ENCODE assay signal across 21 cellular contexts in genomic region chr12:7096006-7096903, GRCh38. TPM values are rescaled to one million over a fixed set of nuclear protein-coding genes. Genes with fewer than 3 reads are reported as not detected.
DNase-seq lines count a peak whose midpoint lies in the region; ATAC-seq and TF ChIP-seq lines count a peak whose summit lies in the region.
"Had no signal": no experiment of that assay in that cellular context is flagged by ENCODE, and none has a peak within 500 bp of the region (broad histone marks: within the 10 kb centered on the region; RNA-seq: fewer than 3 reads in every experiment).

No MANE protein-coding gene starts in this region.

- BruUV-seq in PC-3 (replicated peaks; lab: Mats Ljungman, UMichigan) = no TSS peak

- no peak overlapping the region for H4K8ac ChIP-seq in neuronal stem cell (ENCODE audit: low read depth, low read length)

- no peak overlapping the region for H3K14ac ChIP-seq in neuronal stem cell (ENCODE audit: low read length)

- H3K9me3 ChIP-seq in neuronal stem cell (replicated peaks in 1 of 2; ENCODE audit: control insufficient read depth in 2 of 2, insufficient read depth in 1 of 2, low read depth in 1 of 2, low read length in 2 of 2) = no peaks in the 10 kb centered on the region
- no peaks in the 10 kb centered on the region for H3K9me3 ChIP-seq in suprapubic skin
- H3K9me3 ChIP-seq in PC-3 (ENCODE audit: low read length) = no peaks in the 10 kb centered on the region
- H3K9me3 ChIP-seq: ascending aorta, HAP-1, right lobe of liver, tibial nerve had no signal

- H3K4me1 ChIP-seq in neuronal stem cell (ENCODE audit: control insufficient read depth in 2 of 2, insufficient read depth in 1 of 2, low read depth in 1 of 2, low read length in 2 of 2) = peaks cover 0 to 9% of the 10 kb centered on the region in 2 donors
- peaks cover 30% of the 10 kb centered on the region for H3K4me1 ChIP-seq in suprapubic skin
- H3K4me1 ChIP-seq in PC-3 (ENCODE audit: insufficient read depth, low read length) = peaks cover 3% of the 10 kb centered on the region; the same call in 1 of the 2 replicates

- H3F3A ChIP-seq in PC-3 (ENCODE audit: low read length, unreplicated experiment) = no peaks in the 10 kb centered on the region

- no peaks in the 10 kb centered on the region for H3K9me2 ChIP-seq in PC-3 (replicated peaks; ENCODE audit: low read length)

- intact Hi-C loops in PC-3 (cut with micrococcal nuclease) (no loop called here), dorsolateral prefrontal cortex (cut with DNase I) (no loop called here)

- no peak overlapping the region for H2AK5ac ChIP-seq in neuronal stem cell (ENCODE audit: low read depth, low read length)

- 79 to 84% (median 84%) methylated on average over 26 of the region's 26 CpGs for WGBS in adipose tissue, 3 donors
- WGBS in neuronal stem cell (ENCODE audit: extremely low coverage in 2 of 2, insufficient read length in 2 of 2, insufficient replicate concordance in 1 of 2), 2 donors = no CpG with 5 or more reads among the region's 26 CpGs
- 83% methylated on average over 7 of the region's 26 CpGs for whole genome bisulfite sequencing in suprapubic skin

- H3K27me3 ChIP-seq in neuronal stem cell (ENCODE audit: control insufficient read depth in 3 of 3, insufficient read depth in 3 of 3, low read depth in 1 of 3, low read length in 3 of 3) (no peaks in the 10 kb centered on the region), suprapubic skin (no peaks in the 10 kb centered on the region), PC-3 (ENCODE audit: low read length) (no peaks in the 10 kb centered on the region), dorsolateral prefrontal cortex (no peaks in the 10 kb centered on the region)
- H3K27me3 ChIP-seq: ascending aorta, hepatocyte, right lobe of liver, tibial nerve had no signal

- ATAC-seq in PC-3 = no peak
- ATAC-seq: right lobe of liver had no signal

- no peaks in the 10 kb centered on the region for H3K79me2 ChIP-seq in PC-3 (ENCODE audit: low read length)
- H3K79me2 ChIP-seq: hepatocyte had no signal

- no peak for TF ChIP-seq CTCF in suprapubic skin (IDR thresholded peaks at IDR 0.05)
- TF ChIP-seq CTCF in PC-3 (conservative IDR thresholded peaks at IDR 0.05; ENCODE audit: low read depth, low read length) = no peak
- TF ChIP-seq CTCF in dorsolateral prefrontal cortex (IDR thresholded peaks at IDR 0.05 in 54 of 56, conservative IDR thresholded peaks at IDR 0.05 in 2 of 56; ENCODE audit: low read depth in 1 of 56, partially characterized antibody in 56 of 56) = no peak

- H3K36me3 ChIP-seq in neuronal stem cell (replicated peaks in 1 of 2; ENCODE audit: control insufficient read depth in 2 of 2, insufficient read depth in 2 of 2, low read length in 2 of 2) (peaks cover 4 to 21% of the 10 kb centered on the region in 2 donors), suprapubic skin (peaks cover 22% of the 10 kb centered on the region), PC-3 (ENCODE audit: low read depth, low read length) (no peaks in the 10 kb centered on the region)

- DNase-seq in NCI-H748 (lab: John Stamatoyannopoulos, UW; ENCODE audit: unreplicated experiment) (peak; percentile 5), NCI-H748 treated with DMSO at 0.1 percent for 48 hours (lab: John Stamatoyannopoulos, UW) (no peak), neuronal stem cell (ENCODE audit: low spot score) (no peak), suprapubic skin (ENCODE audit: low spot score in 2 of 2) (peak; percentile 54 to 74), PC-3 (no peak), dorsolateral prefrontal cortex (no peak), NCI-H1092 treated with DMSO at 0.1 percent for 48 hours (lab: John Stamatoyannopoulos, UW) (no peak)
- DNase-seq: activated naive CD8-positive, alpha-beta T cell treated with anti-CD3 and anti-CD28 coated beads for 36 hours; effector CD4-positive, alpha-beta T cell; Karpas-422; NCI-H1436; NCI-H2081; NCI-H774; stimulated activated CD4-positive, alpha-beta T cell treated with anti-CD3 and anti-CD28 coated beads, Interleukin-4, amount 100 ng/mL, for 1 hour had no signal

- H2BK5ac ChIP-seq in neuronal stem cell (ENCODE audit: low read length) = no peak overlapping the region

- no peak overlapping the region for H2BK15ac ChIP-seq in neuronal stem cell (ENCODE audit: low read length)

- H3K4me2 ChIP-seq in neuronal stem cell (ENCODE audit: insufficient read depth, low read length, poor library complexity, severe bottlenecking) (no peak overlapping the region), PC-3 (ENCODE audit: low read length) (no peak overlapping the region)
- H3K4me2 ChIP-seq: hepatocyte had no signal

- no peak overlapping the region for H2BK12ac ChIP-seq in neuronal stem cell (ENCODE audit: low read length)

- H3K4ac ChIP-seq in neuronal stem cell (ENCODE audit: low read length) = no peak overlapping the region

- no peak for TF ChIP-seq EP300 in suprapubic skin (IDR thresholded peaks at IDR 0.05)

- H2AFZ ChIP-seq in neuronal stem cell (ENCODE audit: low read length) (no peak overlapping the region), PC-3 (ENCODE audit: low read length) (no peak overlapping the region)
- H2AFZ ChIP-seq: hepatocyte had no signal

- no peak overlapping the region for H3K23ac ChIP-seq in neuronal stem cell (ENCODE audit: low read depth, low read length, poor library complexity)

- CTCF ChIA-PET in PC-3 (lab: Charles Lee) = no interaction called here

- H3K4me3 ChIP-seq in neuronal stem cell (ENCODE audit: low read length in 2 of 2) = no peak overlapping the region
- H3K4me3 ChIP-seq in suprapubic skin = no peak overlapping the region
- H3K4me3 ChIP-seq in PC-3 (ENCODE audit: low read length) = no peak overlapping the region
- H3K4me3 ChIP-seq in dorsolateral prefrontal cortex = no peak overlapping the region
- H3K4me3 ChIP-seq: ascending aorta, HAP-1, hepatocyte, right lobe of liver, tibial nerve had no signal

- H2BK120ac ChIP-seq in neuronal stem cell (ENCODE audit: low read depth, low read length) = no peak overlapping the region

- no peak for TF ChIP-seq POLR2A in suprapubic skin (IDR thresholded peaks at IDR 0.05)

- no peaks in the 10 kb centered on the region for H4K20me1 ChIP-seq in PC-3 (ENCODE audit: low read length)

- H3K27ac ChIP-seq in adipose tissue (ENCODE audit: low read depth, low read length) = peak overlapping the region; percentile 55
- H3K27ac ChIP-seq in neuronal stem cell (replicated peaks; ENCODE audit: low read length) = no peak overlapping the region
- no peak overlapping the region for H3K27ac ChIP-seq in suprapubic skin
- H3K27ac ChIP-seq in PC-3 (ENCODE audit: low read length) = no peak overlapping the region
- H3K27ac ChIP-seq in dorsolateral prefrontal cortex = no peak overlapping the region
- H3K27ac ChIP-seq: ascending aorta, hepatocyte, right lobe of liver, tibial nerve had no signal

- POLR2A ChIA-PET in PC-3 (lab: Charles Lee; ENCODE audit: unreplicated experiment) = no interaction called here

- H3K9ac ChIP-seq in neuronal stem cell (ENCODE audit: low read depth, low read length, poor library complexity) (peak overlapping the region; percentile 24), PC-3 (ENCODE audit: low read length) (no peak overlapping the region)

- H4K91ac ChIP-seq in neuronal stem cell (ENCODE audit: low read depth, low read length, poor library complexity) = no peak overlapping the region

- peak overlapping the region; percentile 32 for H3K18ac ChIP-seq in neuronal stem cell (ENCODE audit: low read length)

- H3K79me1 ChIP-seq in neuronal stem cell (ENCODE audit: low read depth, low read length) = peaks cover 1% of the 10 kb centered on the region

RNA-seq across cellular contexts. Expression of gene C1R, which starts 4.0 kb away (rescaled TPM):
- polyA plus RNA-seq in adipose tissue = 100 to 1,000 TPM in 2 of 3 donors, 10 to 100 TPM in 1; 86.3 to 575 (median 386) TPM
- 7.2 TPM for polyA plus RNA-seq in neuronal stem cell (2013, experiment 1 of 2)
- 7.5 TPM for polyA plus RNA-seq in neuronal stem cell (2013, experiment 2 of 2)
- total RNA-seq in suprapubic skin (100 to 1,000 TPM in 2 of 4 donors, 10 to 100 TPM in 2; 70.2 to 166 (median 95.4) TPM), PC-3 (2014; rRNA removed) (4.4 and 9.6 TPM in 2 replicates), dorsolateral prefrontal cortex (100 to 1,000 TPM in 3 of 120 experiments, 10 to 100 TPM in 116, 1 to 10 TPM in 1; 7.4 to 140 (median 26.2) TPM)

RNA-seq across cellular contexts. Expression of gene C1RL, which starts 12.8 kb away (rescaled TPM):
- 10 to 100 TPM; 40.8 to 48.5 (median 42.0) TPM for polyA plus RNA-seq in adipose tissue
- polyA plus RNA-seq in neuronal stem cell (2013, experiment 1 of 2) = 22.9 TPM
- polyA plus RNA-seq in neuronal stem cell (2013, experiment 2 of 2) = 21.6 TPM
- 10 to 100 TPM; 28.5 to 50.8 (median 34.7) TPM for total RNA-seq in suprapubic skin
- total RNA-seq in PC-3 (2014; rRNA removed) = 8.2 and 8.9 TPM in 2 replicates
- total RNA-seq in dorsolateral prefrontal cortex = 10 to 100 TPM in 114 of 120 experiments, 1 to 10 TPM in 6; 5.6 to 39.9 (median 17.6) TPM

RNA-seq across cellular contexts. Expression of gene RBP5, which starts 32.4 kb away (rescaled TPM):
- 1 to 10 TPM; 1.9 to 5.0 (median 2.5) TPM for polyA plus RNA-seq in adipose tissue
- polyA plus RNA-seq in neuronal stem cell (2013, experiment 1 of 2) = 0.46 TPM
- polyA plus RNA-seq in neuronal stem cell (2013, experiment 2 of 2) = 0.64 TPM
- total RNA-seq in suprapubic skin = 1 to 10 TPM in 1 of 4 donors, under 1 TPM in 1, not detected in 2; 0.98 to 2.1 TPM
- total RNA-seq in PC-3 (2014; rRNA removed) = not detected in 2 replicates
- total RNA-seq in dorsolateral prefrontal cortex = 1 to 10 TPM in 73 of 120 experiments, under 1 TPM in 24, not detected in 23; 0.40 to 3.8 (median 1.3) TPM
- total RNA-seq: A172; activated naive CD8-positive, alpha-beta T cell treated with anti-CD3 and anti-CD28 coated beads for 36 hours had no signal

RNA-seq across cellular contexts. Expression of gene CLSTN3, which starts 33.9 kb away (rescaled TPM):
- 10 to 100 TPM; 27.6 to 73.6 (median 68.0) TPM for polyA plus RNA-seq in adipose tissue
- polyA plus RNA-seq in neuronal stem cell (2013, experiment 1 of 2) = 26.6 TPM
- 26.6 TPM for polyA plus RNA-seq in neuronal stem cell (2013, experiment 2 of 2)
- 10 to 100 TPM; 29.9 to 69.8 (median 39.1) TPM for total RNA-seq in suprapubic skin
- total RNA-seq in PC-3 (2014; rRNA removed) = 10.9 and 14.2 TPM in 2 replicates
- total RNA-seq in dorsolateral prefrontal cortex = 100 to 1,000 TPM; 108 to 389 (median 289) TPM

RNA-seq across cellular contexts. Expression of gene C1S, which starts 35.7 kb away (rescaled TPM):
- polyA plus RNA-seq in adipose tissue = 100 to 1,000 TPM in 2 of 3 donors, 10 to 100 TPM in 1; 64.1 to 490 (median 315) TPM
- 1.7 TPM for polyA plus RNA-seq in neuronal stem cell (2013, experiment 1 of 2)
- 2.0 TPM for polyA plus RNA-seq in neuronal stem cell (2013, experiment 2 of 2)
- 10 to 100 TPM; 62.6 to 99.6 (median 65.6) TPM for total RNA-seq in suprapubic skin
- total RNA-seq in PC-3 (2014; rRNA removed) = 2.1 and 2.9 TPM in 2 replicates
- total RNA-seq in dorsolateral prefrontal cortex = 100 to 1,000 TPM in 4 of 120 experiments, 10 to 100 TPM in 116; 19.3 to 117 (median 37.0) TPM

Comparison
In these comparisons a context has a peak if more than half of its experiments do, and no peak if none do; other contexts are left out.
1. DNase-seq: peak in NCI-H748 (single experiment) and suprapubic skin (2 of 2); none in NCI-H748 treated with DMSO at 0.1 percent for 48 hours (single experiment), neuronal stem cell (single experiment), PC-3 (single experiment), dorsolateral prefrontal cortex (0 of 10) and NCI-H1092 treated with DMSO at 0.1 percent for 48 hours (single experiment).